9 cellular contexts compared by ENCODE assay signal in the genomic region with DNA sequence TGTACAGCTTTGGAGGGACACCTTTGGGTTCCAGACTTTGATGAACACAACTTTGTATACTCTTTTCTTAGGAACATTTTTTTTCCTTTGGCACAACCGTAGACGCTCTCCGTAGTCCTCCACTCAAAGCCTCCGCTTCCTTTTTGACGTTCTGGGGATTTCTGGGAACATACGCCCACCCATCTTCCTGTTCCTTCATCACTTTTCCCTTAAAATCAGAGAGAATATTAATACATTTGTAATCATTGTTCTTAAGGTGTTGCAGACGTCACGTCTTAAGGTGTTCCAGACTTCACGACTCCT. TPM values are rescaled to one million over a fixed set of nuclear protein-coding genes. Genes with fewer than 3 reads are reported as not detected.
A peak's percentile ranks its signal among the peaks of the same experiment; 100 is the strongest.
DNase-seq lines count a peak whose midpoint lies in the region; ATAC-seq and TF ChIP-seq lines count a peak whose summit lies in the region.
"Had no signal": no experiment of that assay in that cellular context is flagged by ENCODE, and none has a peak within 500 bp of the region (broad histone marks: within the 10 kb centered on the region; RNA-seq: fewer than 3 reads in every experiment).

No MANE protein-coding gene starts in this region.

- no peaks in the 10 kb centered on the region for H3K9me3 Mint-ChIP-seq in T-cell

- no peaks in the 10 kb centered on the region for H3K9me3 ChIP-seq in trophoblast cell (ENCODE audit: insufficient read depth, low read depth, low read length)

- H3K36me3 Mint-ChIP-seq in T-cell = peaks cover 5% of the 10 kb centered on the region

- peak overlapping the region; percentile 11 for H3K27ac ChIP-seq in trophoblast cell (ENCODE audit: low read depth, low read length)

- H4K91ac ChIP-seq in trophoblast cell (ENCODE audit: low read depth, low read length) = no peak overlapping the region

- no peak for TF ChIP-seq CTCF in fibroblast of pulmonary artery (IDR thresholded peaks at IDR 0.05; ENCODE audit: low read length, missing control alignments)

- H3K27me3 ChIP-seq in trophoblast cell (ENCODE audit: insufficient read depth, low read length) = no peaks in the 10 kb centered on the region

- POLR2A ChIA-PET in T-cell (lab: Charles Lee) = interaction anchor here in 1 of 2 donors (0.7 kb wide), 1 partner anchor 15 kb away, joined by 3 read pairs; no protein-coding TSS in a partner anchor

- H3K4me2 ChIP-seq in trophoblast cell (ENCODE audit: low read length) = peak overlapping the region; percentile 65

- peak overlapping the region; percentile 91 to 99 (median 93) for H3K4me3 Mint-ChIP-seq in T-cell

- H3K14ac ChIP-seq in trophoblast cell (ENCODE audit: low read length) = no peak overlapping the region

- WGBS in trophoblast cell (ENCODE audit: extremely low coverage, insufficient coverage, insufficient read length) = no CpG with 5 or more reads among the region's 9 CpGs

- H3K27me3 Mint-ChIP-seq in T-cell = no peaks in the 10 kb centered on the region

- H3K18ac ChIP-seq in trophoblast cell (ENCODE audit: low read length) = no peak overlapping the region

- peak overlapping the region; percentile 3 for H4K8ac ChIP-seq in trophoblast cell (ENCODE audit: low read depth, low read length)

- no peak overlapping the region for H3K23ac ChIP-seq in trophoblast cell (ENCODE audit: low read length)

- ATAC-seq in T-cell (replicated peaks in 1 of 4) = no peak

- H3K4ac ChIP-seq in trophoblast cell (ENCODE audit: low read depth, low read length) = no peak overlapping the region

- H2BK5ac ChIP-seq in trophoblast cell (ENCODE audit: low read depth, low read length, poor library complexity) = no peak overlapping the region

- peaks cover 37 to 48% (median 45%) of the 10 kb centered on the region in 3 donors for H3K4me1 Mint-ChIP-seq in T-cell

- H4K12ac ChIP-seq in trophoblast cell (ENCODE audit: low read depth, low read length) = no peak overlapping the region

- peak overlapping the region; percentile 41 for H2BK120ac ChIP-seq in trophoblast cell (ENCODE audit: insufficient read depth, low read length, poor library complexity)

- H3K4me1 ChIP-seq in trophoblast cell (ENCODE audit: control insufficient read depth in 1 of 2, insufficient read depth in 2 of 2, low read length in 2 of 2) = peaks cover 0 to 3% of the 10 kb centered on the region in 2 experiments

- H3K79me1 ChIP-seq in trophoblast cell (ENCODE audit: low read length) = peaks cover 8% of the 10 kb centered on the region

- no peak overlapping the region for H2BK12ac ChIP-seq in trophoblast cell (ENCODE audit: low read length)

- H2AK5ac ChIP-seq in trophoblast cell (ENCODE audit: low read length) = no peak overlapping the region

- CTCF ChIA-PET in T-cell (lab: Charles Lee) = interaction anchor here in 1 of 2 donors (0.6 to 0.7 kb wide), 2 partner anchors 155 to 267 kb away, joined by 3 read pairs; no protein-coding TSS in a partner anchor

- peak overlapping the region; percentile 86 to 91 for H3K27ac Mint-ChIP-seq in T-cell

- H3K79me2 ChIP-seq in trophoblast cell (ENCODE audit: control insufficient read depth, insufficient read depth, low read length, poor library complexity) = peaks cover 9% of the 10 kb centered on the region

- DNase-seq in T-cell (no peak), fibroblast of pulmonary artery (ENCODE audit: low read depth) (no peak), trophoblast cell (no peak), HUDEP-2 (lab: John Stamatoyannopoulos, UW; ENCODE audit: unreplicated experiment in 76 of 76) (no peak), ACHN (no peak), NCI-H1092 (lab: John Stamatoyannopoulos, UW) (no peak), HK-2 (ENCODE audit: unreplicated experiment) (no peak)

- in situ Hi-C loops in ACHN (cut with HindIII; ENCODE audit: low pct_ligation_motif_present, low pct_unique_long_range_greater_than_20kb, low sequenced_read_pairs) = no loop called here

- peak overlapping the region; percentile 11 for H3K9ac ChIP-seq in trophoblast cell (ENCODE audit: low read length)

- peak overlapping the region; percentile 20 for H2AFZ ChIP-seq in trophoblast cell (ENCODE audit: insufficient read depth, low read length, poor library complexity)

- H3K4me3 ChIP-seq in GM08714 (ENCODE audit: low read length) = peak overlapping the region; percentile 90
- H3K4me3 ChIP-seq in fibroblast of pulmonary artery (replicated peaks; ENCODE audit: low read depth, low read length) = peak overlapping the region; percentile 66
- peak overlapping the region; percentile 51 for H3K4me3 ChIP-seq in trophoblast cell (ENCODE audit: low read depth, low read length)

- H3K36me3 ChIP-seq in trophoblast cell (ENCODE audit: control insufficient read depth in 1 of 2, insufficient read depth in 2 of 2, low read length in 2 of 2) = peaks cover 0 to 2% of the 10 kb centered on the region in 2 experiments

RNA-seq across cellular contexts. Expression of gene SPG21, which starts 0.4 kb away (rescaled TPM):
- total RNA-seq in T-cell = 10 to 100 TPM; 40.1 to 58.4 (median 49.0) TPM
- polyA plus RNA-seq in trophoblast cell (2013) = 65.1 and 65.5 TPM in 2 replicates

RNA-seq across cellular contexts. Expression of gene MTFMT, which starts 39.3 kb away (rescaled TPM):
- total RNA-seq in T-cell = 10 to 100 TPM; 10.3 to 22.0 (median 19.2) TPM
- 8.1 and 8.9 TPM in 2 replicates for polyA plus RNA-seq in trophoblast cell (2013)

RNA-seq across cellular contexts. Expression of gene SLC51B, which starts 55.1 kb away (rescaled TPM):
- total RNA-seq in T-cell = not detected
- polyA plus RNA-seq in trophoblast cell (2013) = 0.07 TPM in 1 of 2 replicates, not detected in the other
- total RNA-seq: subcutaneous adipose tissue had no signal
